Comparison of ENCODE assay signal across 16 cellular contexts in the genomic region with DNA sequence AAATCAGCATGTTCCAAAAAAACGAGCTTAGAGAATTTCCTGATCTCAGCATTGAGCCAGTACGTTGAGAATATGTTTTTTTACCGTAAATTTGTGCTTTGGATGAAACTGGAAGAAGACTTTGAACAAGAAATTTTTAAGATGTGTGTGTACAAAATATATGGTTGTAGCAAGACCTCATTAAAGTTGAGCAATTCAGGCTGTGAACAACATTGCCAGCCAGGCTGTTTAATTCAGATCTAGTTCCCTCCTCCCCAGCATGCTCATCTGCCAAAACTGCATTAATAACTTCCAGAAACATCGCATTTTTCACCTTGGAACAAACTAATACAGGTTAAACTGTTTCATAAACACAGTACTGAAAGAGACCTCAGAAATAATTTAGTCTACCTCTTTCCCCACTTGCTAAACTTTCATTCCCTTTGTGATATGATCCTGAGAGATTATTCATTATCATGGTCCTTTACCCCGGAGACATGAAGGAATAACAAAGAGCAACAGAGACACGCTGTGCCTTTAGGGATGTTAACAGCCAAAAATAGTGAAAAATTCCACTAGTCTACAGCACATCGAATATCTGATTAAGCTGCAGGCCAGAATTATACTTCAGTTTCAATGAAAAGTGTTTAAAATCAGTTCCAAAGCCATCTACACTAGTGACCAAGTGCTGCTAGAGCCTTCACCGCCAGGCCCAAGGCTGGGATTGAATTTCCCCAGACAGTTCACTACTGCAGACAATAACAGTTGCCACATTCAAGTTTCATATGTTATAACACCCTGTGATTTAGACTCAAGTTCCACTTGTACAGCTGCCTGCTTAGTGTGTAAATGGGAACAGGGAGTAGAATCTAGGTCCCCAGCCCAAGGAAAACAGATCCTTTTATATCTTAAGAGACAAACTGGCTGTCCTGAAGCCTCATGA.
DNase-seq lines count a peak whose midpoint lies in the region; ATAC-seq, FAIRE-seq and TF ChIP-seq lines count a peak whose summit lies in the region.
"Had no signal": no experiment of that assay in that cellular context is flagged by ENCODE, and none has a peak within 500 bp of the region (broad histone marks: within the 10 kb centered on the region; RNA-seq: fewer than 3 reads in every experiment).

No MANE protein-coding gene starts in this region.

- FAIRE-seq in A549 (lab: Jason Lieb, UNC) = peak; percentile 65
- FAIRE-seq: urothelium cell line had no signal

- H3K4me1 ChIP-seq in A549 (peaks cover 46% of the 10 kb centered on the region), endodermal cell (ENCODE audit: control insufficient read depth, insufficient read depth, low read length) (peaks cover 6% of the 10 kb centered on the region), mesendoderm (ENCODE audit: control insufficient read depth, low read depth, low read length) (peaks cover 13% of the 10 kb centered on the region), esophagus squamous epithelium (peaks cover 8 to 31% (median 22%) of the 10 kb centered on the region in 3 donors), colonic mucosa (no peaks in the 10 kb centered on the region)
- H3K4me1 ChIP-seq: adrenal gland had no signal

- peak overlapping the region in 1 of 2 experiments; percentile 25; a peak in 2 of 6 replicates for H3K27ac ChIP-seq in A549
- H3K27ac ChIP-seq in endodermal cell (ENCODE audit: low read depth, low read length) = peak overlapping the region; percentile 3
- no peak overlapping the region for H3K27ac ChIP-seq in mesendoderm (ENCODE audit: low read depth, low read length)
- peak overlapping the region in 2 of 4 donors; percentile 2 to 7 for H3K27ac ChIP-seq in esophagus squamous epithelium
- H3K27ac ChIP-seq in colonic mucosa = no peak overlapping the region
- H3K27ac ChIP-seq: adrenal gland had no signal

- no peak overlapping the region for H3K27ac Mint-ChIP-seq in endodermal cell

- POLR2A ChIA-PET in A549 (lab: Yijun Ruan, JAX) = no interaction called here

- no peaks in the 10 kb centered on the region for H3K9me3 ChIP-seq in A549
- no peaks in the 10 kb centered on the region for H3K9me3 ChIP-seq in endodermal cell (ENCODE audit: control insufficient read depth, low read length)
- H3K9me3 ChIP-seq in esophagus squamous epithelium = no peaks in the 10 kb centered on the region
- H3K9me3 ChIP-seq in colonic mucosa = no peaks in the 10 kb centered on the region
- H3K9me3 ChIP-seq: adrenal gland, BE2C, HAP-1 had no signal

- TF ChIP-seq EP300 in A549 (IDR thresholded peaks at IDR 0.05) = no peak

- CTCF ChIA-PET in A549 (lab: Yijun Ruan, JAX) = interaction anchor here (5.1 kb wide), 1 partner anchor 9 kb away, joined by 28 read pairs; no protein-coding TSS in a partner anchor

- no peak overlapping the region for H3K23ac ChIP-seq in mesendoderm (ENCODE audit: low read length)

- no peak overlapping the region for H4K5ac ChIP-seq in mesendoderm (ENCODE audit: low read length)

- no peak for TF ChIP-seq CTCF in A549 (IDR thresholded peaks at IDR 0.05)
- no peak for TF ChIP-seq CTCF in endodermal cell (conservative IDR thresholded peaks at IDR 0.05)
- no peak for TF ChIP-seq CTCF in esophagus squamous epithelium (IDR thresholded peaks at IDR 0.05)
- TF ChIP-seq CTCF in colonic mucosa (IDR thresholded peaks at IDR 0.05) = no peak

- H3K4ac ChIP-seq in mesendoderm (ENCODE audit: low read depth, low read length) = no peak overlapping the region

- peaks cover 45% of the 10 kb centered on the region for H3K4me1 Mint-ChIP-seq in endodermal cell

- H3K18ac ChIP-seq in mesendoderm (ENCODE audit: low read length) = no peak overlapping the region

- peaks cover 6% of the 10 kb centered on the region for H3K36me3 Mint-ChIP-seq in endodermal cell (ENCODE audit: low read depth)

- H3K4me3 ChIP-seq in A549 (no peak overlapping the region), endodermal cell (ENCODE audit: low read length) (no peak overlapping the region), mesendoderm (ENCODE audit: low read length) (no peak overlapping the region), esophagus squamous epithelium (no peak overlapping the region), colonic mucosa (no peak overlapping the region)
- H3K4me3 ChIP-seq: adrenal gland, HAP-1, lung had no signal

- H3K79me2 ChIP-seq in mesendoderm (ENCODE audit: control insufficient read depth, insufficient read depth, low read length) = peaks cover 16% of the 10 kb centered on the region

- H3K4me2 ChIP-seq in A549 (peak overlapping the region; percentile 7; the same call in 2 of the 3 replicates), mesendoderm (ENCODE audit: low read length) (no peak overlapping the region)

- no peak for TF ChIP-seq POLR2A in A549 (IDR thresholded peaks at IDR 0.05; ENCODE audit: low read length)
- TF ChIP-seq POLR2A in esophagus squamous epithelium (IDR thresholded peaks at IDR 0.05) = no peak

- no peaks in the 10 kb centered on the region for H3K27me3 ChIP-seq in endodermal cell (ENCODE audit: control insufficient read depth, insufficient read depth, low read length, poor library complexity, severe bottlenecking)
- no peaks in the 10 kb centered on the region for H3K27me3 ChIP-seq in mesendoderm (ENCODE audit: insufficient read depth, low read length, poor library complexity)
- no peaks in the 10 kb centered on the region for H3K27me3 ChIP-seq in esophagus squamous epithelium
- no peaks in the 10 kb centered on the region for H3K27me3 ChIP-seq in colonic mucosa
- H3K27me3 ChIP-seq: adrenal gland, BE2C had no signal

- H3K9ac ChIP-seq in endodermal cell (ENCODE audit: extremely low read depth, low read length, poor library complexity, severe bottlenecking) (no peak overlapping the region), mesendoderm (ENCODE audit: low read length) (no peak overlapping the region), colonic mucosa (ENCODE audit: low read depth in 2 of 2, low read length in 2 of 2) (no peak overlapping the region)

- H2AK5ac ChIP-seq in mesendoderm (ENCODE audit: low read length) = no peak overlapping the region

- no peak for TF ChIP-seq RAD21 in A549 (conservative IDR thresholded peaks at IDR 0.05 in 1 of 2, IDR thresholded peaks at IDR 0.05 in 1 of 2)

- H4K8ac ChIP-seq in mesendoderm (ENCODE audit: low read depth, low read length) = no peak overlapping the region

- H3K27me3 Mint-ChIP-seq in endodermal cell (ENCODE audit: insufficient read depth) = no peaks in the 10 kb centered on the region

- H3K4me3 Mint-ChIP-seq in endodermal cell = no peak overlapping the region

- intact Hi-C loops in esophagus squamous epithelium (cut with DNase I) (no loop called here), colonic mucosa (cut with DNase I) (no loop called here)

- H3K9me3 Mint-ChIP-seq in endodermal cell = no peaks in the 10 kb centered on the region

- no peak for DNase-seq in A549 (ENCODE audit: low read depth in 1 of 2, low spot score in 1 of 2)
- DNase-seq in HCEC 1CT = peak; percentile 29
- DNase-seq in endodermal cell = no peak
- no peak for DNase-seq in mesendoderm
- no peak for DNase-seq in esophagus squamous epithelium (lab: John Stamatoyannopoulos, UW)
- no peak for DNase-seq in colonic mucosa
- DNase-seq in activated CD4-positive, CD25-positive, alpha-beta regulatory T cell treated with anti-CD3 and anti-CD28 coated beads, Interleukin-2, amount 50 U/mL, for 72 hours = no peak
- DNase-seq: activated CD8-positive, alpha-beta memory T cell treated with anti-CD3 and anti-CD28 coated beads, Interleukin-2, amount 50 U/mL, for 48 hours; adrenal gland; BE2C; NCI-H446 treated with DMSO at 0.1 percent for 48 hours; occipital lobe had no signal

- H3K79me1 ChIP-seq in mesendoderm (ENCODE audit: low read length) = peaks cover 6% of the 10 kb centered on the region

- peak overlapping the region; percentile 17 for H3K56ac ChIP-seq in mesendoderm (ENCODE audit: low read length)

- H3K36me3 ChIP-seq in endodermal cell (ENCODE audit: control insufficient read depth, insufficient read depth, low read length) (peaks cover 7% of the 10 kb centered on the region), mesendoderm (ENCODE audit: control insufficient read depth, insufficient read depth, low read length) (no peaks in the 10 kb centered on the region), esophagus squamous epithelium (no peaks in the 10 kb centered on the region), colonic mucosa (no peaks in the 10 kb centered on the region)
- H3K36me3 ChIP-seq: adrenal gland, HAP-1 had no signal

- no peak overlapping the region for H2BK120ac ChIP-seq in mesendoderm (ENCODE audit: low read depth, low read length)

- whole genome bisulfite sequencing in A549 (ENCODE audit: missing lambda C conversion rate) = 80% methylated on average over 8 of the region's 8 CpGs
- WGBS in endodermal cell (ENCODE audit: insufficient coverage in 1 of 2, insufficient read length in 1 of 2), 2 experiments = 84 to 87% methylated on average over 7 to 8 of the region's 8 CpGs
- WGBS in mesendoderm (ENCODE audit: extremely low coverage, insufficient coverage, low lambda C conversion rate) = no CpG with 5 or more reads among the region's 8 CpGs
- WGBS in esophagus squamous epithelium, 2 donors = 73 to 74% methylated on average over 8 of the region's 8 CpGs

- no peak overlapping the region for H2BK15ac ChIP-seq in mesendoderm (replicated peaks; ENCODE audit: low read depth)

- ATAC-seq in A549 = peak in 1 of 2 experiments; percentile 42; a peak in 3 of 6 replicates
- ATAC-seq in GM19328 (IDR thresholded peaks at IDR 0.05; ENCODE audit: unreplicated experiment) = no peak

- H2BK5ac ChIP-seq in mesendoderm (ENCODE audit: low read length) = no peak overlapping the region

TF ChIP-seq in A549, 52 proteins besides CTCF, POLR2A, EP300 and RAD21:
- TF ChIP-seq, protein P1, sequence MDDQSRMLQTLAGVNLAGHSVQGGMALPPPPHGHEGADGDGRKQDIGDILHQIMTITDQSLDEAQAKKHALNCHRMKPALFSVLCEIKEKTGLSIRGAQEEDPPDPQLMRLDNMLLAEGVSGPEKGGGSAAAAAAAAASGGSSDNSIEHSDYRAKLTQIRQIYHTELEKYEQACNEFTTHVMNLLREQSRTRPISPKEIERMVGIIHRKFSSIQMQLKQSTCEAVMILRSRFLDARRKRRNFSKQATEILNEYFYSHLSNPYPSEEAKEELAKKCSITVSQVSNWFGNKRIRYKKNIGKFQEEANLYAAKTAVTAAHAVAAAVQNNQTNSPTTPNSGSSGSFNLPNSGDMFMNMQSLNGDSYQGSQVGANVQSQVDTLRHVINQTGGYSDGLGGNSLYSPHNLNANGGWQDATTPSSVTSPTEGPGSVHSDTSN (IDR thresholded peaks at IDR 0.05) = no peak
- TF ChIP-seq CEBPB (IDR thresholded peaks at IDR 0.05) (peak; percentile 68 to 71; a peak in 3 of 4 replicates), FOXS1 (CRISPR knock-in tag; IDR thresholded peaks at IDR 0.05) (no peak), PHF8 (IDR thresholded peaks at IDR 0.05; ENCODE audit: borderline replicate concordance, low read depth) (no peak), CHD2 (IDR thresholded peaks at IDR 0.05; ENCODE audit: low read length, partially characterized antibody) (no peak)
